In genomic region chr1:226457307-226457712, GRCh38 we compare ENCODE assay signal across 10 cellular contexts. TPM values are rescaled to one million over a fixed set of nuclear protein-coding genes. Genes with fewer than 3 reads are reported as not detected.
DNase-seq lines count a peak whose midpoint lies in the region; ATAC-seq and FAIRE-seq lines count a peak whose summit lies in the region.
"Had no signal": no experiment of that assay in that cellular context is flagged by ENCODE, and none has a peak within 500 bp of the region (broad histone marks: within the 10 kb centered on the region; RNA-seq: fewer than 3 reads in every experiment).

No MANE protein-coding gene starts in this region.

- H3K27ac Mint-ChIP-seq in naive thymus-derived CD8-positive, alpha-beta T cell = peak overlapping the region; percentile 41 to 93 (median 84)

- peak; percentile 37 for DNase-seq in CD1c-positive myeloid dendritic cell (ENCODE audit: extremely low spot score)
- DNase-seq in NT2/D1 (ENCODE audit: low read depth, low spot score) = peak; percentile 62
- DNase-seq in activated effector memory CD4-positive, alpha-beta T cell treated with Interleukin-2 at 50 U/mL for 16 hours = peak; percentile 22
- peak; percentile 11 to 78 (median 60) for DNase-seq in naive thymus-derived CD8-positive, alpha-beta T cell
- DNase-seq in frontal cortex (ENCODE audit: low spot score in 2 of 2) = no peak
- DNase-seq in Ammon's horn (ENCODE audit: low spot score) = no peak
- DNase-seq: DMS79 treated with DMSO at 0.1 percent for 48 hours, gastrocnemius medialis had no signal

- H3K9me3 Mint-ChIP-seq in naive thymus-derived CD8-positive, alpha-beta T cell = peaks cover 0 to 4% (median 0%) of the 10 kb centered on the region in 9 donors

- peaks cover 11 to 17% (median 15%) of the 10 kb centered on the region in 4 donors for H3K4me1 Mint-ChIP-seq in naive thymus-derived CD8-positive, alpha-beta T cell

- no peaks in the 10 kb centered on the region for H3K36me3 Mint-ChIP-seq in naive thymus-derived CD8-positive, alpha-beta T cell

- POLR2A ChIA-PET in naive thymus-derived CD8-positive, alpha-beta T cell (lab: Charles Lee) = interaction anchor here (0.7 to 3.4 kb wide), 5 partner anchors 12 to 282 kb away, joined by 3 to 29 read pairs (median 6); partner anchors contain the start of genes ITPKB and PARP1

- no peaks in the 10 kb centered on the region for H3K36me3 ChIP-seq in NT2/D1 (ENCODE audit: insufficient read depth, insufficient read length, low read length)
- H3K36me3 ChIP-seq: gastrocnemius medialis had no signal

- no peak for FAIRE-seq in frontal cortex (lab: Jason Lieb, UNC)

- H3K4me1 ChIP-seq in NT2/D1 (ENCODE audit: insufficient read depth, insufficient read length) = no peaks in the 10 kb centered on the region
- H3K4me1 ChIP-seq: gastrocnemius medialis had no signal

- H3K9ac ChIP-seq in NT2/D1 (ENCODE audit: insufficient read length, low read depth) = no peak overlapping the region

- H3K4me3 Mint-ChIP-seq in naive thymus-derived CD8-positive, alpha-beta T cell = peak overlapping the region; percentile 46 to 90 (median 86)

- peaks cover 18% of the 10 kb centered on the region; the same call in 1 of the 2 replicates for H3K9me3 ChIP-seq in NT2/D1 (ENCODE audit: insufficient read depth, low read length)
- H3K9me3 ChIP-seq: gastrocnemius medialis had no signal

- no peaks in the 10 kb centered on the region for H3K27me3 ChIP-seq in NT2/D1 (ENCODE audit: insufficient read depth, insufficient read length)
- H3K27me3 ChIP-seq: gastrocnemius medialis had no signal

- peak; percentile 92 to 98 for ATAC-seq in naive thymus-derived CD8-positive, alpha-beta T cell
- no peak for ATAC-seq in HG03565 (IDR thresholded peaks at IDR 0.05; ENCODE audit: unreplicated experiment)
- ATAC-seq in GM21737 (IDR thresholded peaks at IDR 0.05; ENCODE audit: unreplicated experiment) = no peak
- ATAC-seq: gastrocnemius medialis had no signal

- H3K27me3 Mint-ChIP-seq in naive thymus-derived CD8-positive, alpha-beta T cell = peaks cover 0 to 1% (median 0%) of the 10 kb centered on the region in 5 donors

- no peak overlapping the region for H3K4me3 ChIP-seq in NT2/D1 (ENCODE audit: insufficient read length, low read depth)
- H3K4me3 ChIP-seq: gastrocnemius medialis had no signal

RNA-seq across cellular contexts. Expression of gene PARP1, which starts 49.4 kb away (rescaled TPM):
- total RNA-seq in naive thymus-derived CD8-positive, alpha-beta T cell = 100 to 1,000 TPM; 102 to 103 TPM
- 100 to 1,000 TPM in 2 of 3 donors, 10 to 100 TPM in 1; 98.6 to 128 (median 121) TPM for polyA plus RNA-seq in naive thymus-derived CD8-positive, alpha-beta T cell
- total RNA-seq in frontal cortex = 115 TPM

Comparison
In these comparisons a context has a peak if more than half of its experiments do, and no peak if none do; other contexts are left out.
1. DNase-seq: peak in CD1c-positive myeloid dendritic cell (single experiment), NT2/D1 (single experiment), activated effector memory CD4-positive, alpha-beta T cell treated with Interleukin-2 at 50 U/mL for 16 hours (single experiment) and naive thymus-derived CD8-positive, alpha-beta T cell (10 of 10); none in frontal cortex (0 of 2) and Ammon's horn (single experiment).
2. ATAC-seq: peak in naive thymus-derived CD8-positive, alpha-beta T cell (2 of 2); none in HG03565 (single experiment) and GM21737 (single experiment).